ENCODE assay signal across 1 cellular context in genomic region chr12:49092086-49092815, GRCh38.
TF ChIP-seq lines count a peak whose summit lies in the region.

No MANE protein-coding gene starts in this region.

TF ChIP-seq in HepG2, 621 proteins besides CTCF, POLR2A, EP300 and RAD21 (continued from another document and continues in another):
- TF ChIP-seq, protein P1, sequence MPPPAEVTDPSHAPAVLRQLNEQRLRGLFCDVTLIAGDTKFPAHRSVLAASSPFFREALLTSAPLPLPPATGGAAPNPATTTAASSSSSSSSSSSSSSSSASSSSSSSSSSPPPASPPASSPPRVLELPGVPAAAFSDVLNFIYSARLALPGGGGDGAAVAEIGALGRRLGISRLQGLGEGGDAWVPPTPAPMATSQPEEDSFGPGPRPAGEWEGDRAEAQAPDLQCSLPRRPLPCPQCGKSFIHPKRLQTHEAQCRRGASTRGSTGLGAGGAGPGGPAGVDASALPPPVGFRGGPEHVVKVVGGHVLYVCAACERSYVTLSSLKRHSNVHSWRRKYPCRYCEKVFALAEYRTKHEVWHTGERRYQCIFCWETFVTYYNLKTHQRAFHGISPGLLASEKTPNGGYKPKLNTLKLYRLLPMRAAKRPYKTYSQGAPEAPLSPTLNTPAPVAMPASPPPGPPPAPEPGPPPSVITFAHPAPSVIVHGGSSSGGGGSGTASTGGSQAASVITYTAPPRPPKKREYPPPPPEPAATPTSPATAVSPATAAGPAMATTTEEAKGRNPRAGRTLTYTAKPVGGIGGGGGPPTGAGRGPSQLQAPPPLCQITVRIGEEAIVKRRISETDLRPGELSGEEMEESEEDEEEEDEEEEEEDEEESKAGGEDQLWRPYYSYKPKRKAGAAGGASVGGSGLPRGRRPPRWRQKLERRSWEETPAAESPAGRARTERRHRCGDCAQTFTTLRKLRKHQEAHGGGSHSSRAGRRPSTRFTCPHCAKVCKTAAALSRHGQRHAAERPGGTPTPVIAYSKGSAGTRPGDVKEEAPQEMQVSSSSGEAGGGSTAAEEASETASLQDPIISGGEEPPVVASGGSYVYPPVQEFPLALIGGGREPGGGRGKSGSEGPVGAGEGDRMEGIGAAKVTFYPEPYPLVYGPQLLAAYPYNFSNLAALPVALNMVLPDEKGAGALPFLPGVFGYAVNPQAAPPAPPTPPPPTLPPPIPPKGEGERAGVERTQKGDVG (CRISPR knock-in tag; IDR thresholded peaks at IDR 0.05; ENCODE audit: borderline replicate concordance), result no peak
- 0 out of 2 replicates have a peak, but pooled peaks have one; percentile 36 for TF ChIP-seq RXRA (CRISPR knock-in tag; IDR thresholded peaks at IDR 0.05)
- peak; percentile 18; the same call in 1 of the 2 replicates for TF ChIP-seq IKZF5 (CRISPR knock-in tag; IDR thresholded peaks at IDR 0.05)
- TF ChIP-seq RFXANK (CRISPR knock-in tag; IDR thresholded peaks at IDR 0.05), result no peak
- TF ChIP-seq, protein P2, sequence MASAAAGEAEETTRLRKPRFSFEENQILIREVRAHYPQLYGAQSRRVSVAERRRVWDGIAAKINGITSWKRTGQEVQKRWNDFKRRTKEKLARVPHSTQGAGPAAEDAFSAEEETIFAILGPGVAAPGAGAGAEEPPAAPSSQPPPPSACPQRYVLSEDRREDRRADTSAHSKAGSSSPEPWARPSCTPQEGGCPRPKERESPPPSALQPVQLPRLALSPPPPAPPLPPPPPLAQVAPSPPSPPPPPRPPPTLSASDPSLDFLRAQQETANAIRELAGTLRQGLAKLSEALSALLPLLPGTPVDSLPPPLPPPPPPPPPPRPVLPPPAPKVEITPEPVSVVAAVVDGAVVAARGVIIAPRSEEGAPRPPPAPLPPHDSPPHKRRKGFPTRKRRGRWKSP (CRISPR knock-in tag; IDR thresholded peaks at IDR 0.05), result no peak
- TF ChIP-seq TFE3 (CRISPR knock-in tag; IDR thresholded peaks at IDR 0.05), result no peak
- TF ChIP-seq, protein P3, sequence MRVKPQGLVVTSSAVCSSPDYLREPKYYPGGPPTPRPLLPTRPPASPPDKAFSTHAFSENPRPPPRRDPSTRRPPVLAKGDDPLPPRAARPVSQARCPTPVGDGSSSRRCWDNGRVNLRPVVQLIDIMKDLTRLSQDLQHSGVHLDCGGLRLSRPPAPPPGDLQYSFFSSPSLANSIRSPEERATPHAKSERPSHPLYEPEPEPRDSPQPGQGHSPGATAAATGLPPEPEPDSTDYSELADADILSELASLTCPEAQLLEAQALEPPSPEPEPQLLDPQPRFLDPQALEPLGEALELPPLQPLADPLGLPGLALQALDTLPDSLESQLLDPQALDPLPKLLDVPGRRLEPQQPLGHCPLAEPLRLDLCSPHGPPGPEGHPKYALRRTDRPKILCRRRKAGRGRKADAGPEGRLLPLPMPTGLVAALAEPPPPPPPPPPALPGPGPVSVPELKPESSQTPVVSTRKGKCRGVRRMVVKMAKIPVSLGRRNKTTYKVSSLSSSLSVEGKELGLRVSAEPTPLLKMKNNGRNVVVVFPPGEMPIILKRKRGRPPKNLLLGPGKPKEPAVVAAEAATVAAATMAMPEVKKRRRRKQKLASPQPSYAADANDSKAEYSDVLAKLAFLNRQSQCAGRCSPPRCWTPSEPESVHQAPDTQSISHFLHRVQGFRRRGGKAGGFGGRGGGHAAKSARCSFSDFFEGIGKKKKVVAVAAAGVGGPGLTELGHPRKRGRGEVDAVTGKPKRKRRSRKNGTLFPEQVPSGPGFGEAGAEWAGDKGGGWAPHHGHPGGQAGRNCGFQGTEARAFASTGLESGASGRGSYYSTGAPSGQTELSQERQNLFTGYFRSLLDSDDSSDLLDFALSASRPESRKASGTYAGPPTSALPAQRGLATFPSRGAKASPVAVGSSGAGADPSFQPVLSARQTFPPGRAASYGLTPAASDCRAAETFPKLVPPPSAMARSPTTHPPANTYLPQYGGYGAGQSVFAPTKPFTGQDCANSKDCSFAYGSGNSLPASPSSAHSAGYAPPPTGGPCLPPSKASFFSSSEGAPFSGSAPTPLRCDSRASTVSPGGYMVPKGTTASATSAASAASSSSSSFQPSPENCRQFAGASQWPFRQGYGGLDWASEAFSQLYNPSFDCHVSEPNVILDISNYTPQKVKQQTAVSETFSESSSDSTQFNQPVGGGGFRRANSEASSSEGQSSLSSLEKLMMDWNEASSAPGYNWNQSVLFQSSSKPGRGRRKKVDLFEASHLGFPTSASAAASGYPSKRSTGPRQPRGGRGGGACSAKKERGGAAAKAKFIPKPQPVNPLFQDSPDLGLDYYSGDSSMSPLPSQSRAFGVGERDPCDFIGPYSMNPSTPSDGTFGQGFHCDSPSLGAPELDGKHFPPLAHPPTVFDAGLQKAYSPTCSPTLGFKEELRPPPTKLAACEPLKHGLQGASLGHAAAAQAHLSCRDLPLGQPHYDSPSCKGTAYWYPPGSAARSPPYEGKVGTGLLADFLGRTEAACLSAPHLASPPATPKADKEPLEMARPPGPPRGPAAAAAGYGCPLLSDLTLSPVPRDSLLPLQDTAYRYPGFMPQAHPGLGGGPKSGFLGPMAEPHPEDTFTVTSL (CRISPR knock-in tag; IDR thresholded peaks at IDR 0.05; ENCODE audit: borderline replicate concordance), result no peak
- no peak for TF ChIP-seq REST (IDR thresholded peaks at IDR 0.05; ENCODE audit: borderline replicate concordance in 1 of 2, low read depth in 1 of 2, low read length in 2 of 2)
- TF ChIP-seq FOSL2 (CRISPR knock-in tag; IDR thresholded peaks at IDR 0.05), result 0 out of 2 replicates have a peak, but pooled peaks have one; percentile 4
- no peak for TF ChIP-seq ZNF12 (CRISPR knock-in tag; IDR thresholded peaks at IDR 0.05)
- no peak for TF ChIP-seq ETV6 (CRISPR knock-in tag; conservative IDR thresholded peaks at IDR 0.05)
- TF ChIP-seq, protein P4, sequence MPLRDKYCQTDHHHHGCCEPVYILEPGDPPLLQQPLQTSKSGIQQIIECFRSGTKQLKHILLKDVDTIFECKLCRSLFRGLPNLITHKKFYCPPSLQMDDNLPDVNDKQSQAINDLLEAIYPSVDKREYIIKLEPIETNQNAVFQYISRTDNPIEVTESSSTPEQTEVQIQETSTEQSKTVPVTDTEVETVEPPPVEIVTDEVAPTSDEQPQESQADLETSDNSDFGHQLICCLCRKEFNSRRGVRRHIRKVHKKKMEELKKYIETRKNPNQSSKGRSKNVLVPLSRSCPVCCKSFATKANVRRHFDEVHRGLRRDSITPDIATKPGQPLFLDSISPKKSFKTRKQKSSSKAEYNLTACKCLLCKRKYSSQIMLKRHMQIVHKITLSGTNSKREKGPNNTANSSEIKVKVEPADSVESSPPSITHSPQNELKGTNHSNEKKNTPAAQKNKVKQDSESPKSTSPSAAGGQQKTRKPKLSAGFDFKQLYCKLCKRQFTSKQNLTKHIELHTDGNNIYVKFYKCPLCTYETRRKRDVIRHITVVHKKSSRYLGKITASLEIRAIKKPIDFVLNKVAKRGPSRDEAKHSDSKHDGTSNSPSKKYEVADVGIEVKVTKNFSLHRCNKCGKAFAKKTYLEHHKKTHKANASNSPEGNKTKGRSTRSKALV (CRISPR knock-in tag; IDR thresholded peaks at IDR 0.05), result peak; percentile 88
- TF ChIP-seq NR2F6 (IDR thresholded peaks at IDR 0.05), result no peak
- TF ChIP-seq NR2F6 (CRISPR knock-in tag; IDR thresholded peaks at IDR 0.05), result no peak
- no peak for TF ChIP-seq KMT2A (CRISPR knock-in tag; IDR thresholded peaks at IDR 0.05)
- TF ChIP-seq ZNF792 (CRISPR knock-in tag; IDR thresholded peaks at IDR 0.05), result no peak
- no peak for TF ChIP-seq POLR2AphosphoS5 (IDR thresholded peaks at IDR 0.05; ENCODE audit: low read depth, low read length)
- 0 out of 2 replicates have a peak, but pooled peaks have one; percentile 33 for TF ChIP-seq ZNF574 (CRISPR knock-in tag; IDR thresholded peaks at IDR 0.05)
- TF ChIP-seq ELF3 (CRISPR knock-in tag; IDR thresholded peaks at IDR 0.05), result no peak
- no peak for TF ChIP-seq NR2F2 (IDR thresholded peaks at IDR 0.05; ENCODE audit: borderline replicate concordance, low read depth)
- no peak for TF ChIP-seq SNAI1 (CRISPR knock-in tag; IDR thresholded peaks at IDR 0.05; ENCODE audit: borderline replicate concordance)
- no peak for TF ChIP-seq HINFP (CRISPR knock-in tag; IDR thresholded peaks at IDR 0.05; ENCODE audit: low read depth)
- TF ChIP-seq POLR2AphosphoS2 (IDR thresholded peaks at IDR 0.05; ENCODE audit: low read depth, low read length), result no peak
- no peak for TF ChIP-seq SP2 (CRISPR knock-in tag; IDR thresholded peaks at IDR 0.05)
- no peak for TF ChIP-seq ZNF33B (CRISPR knock-in tag; IDR thresholded peaks at IDR 0.05)
- TF ChIP-seq ZNF644 (CRISPR knock-in tag; IDR thresholded peaks at IDR 0.05; ENCODE audit: low read depth), result no peak
- TF ChIP-seq FOXO4 (CRISPR knock-in tag; conservative IDR thresholded peaks at IDR 0.05), result no peak
- no peak for TF ChIP-seq MXD1 (CRISPR knock-in tag; IDR thresholded peaks at IDR 0.05)
